Comparison of ENCODE assay signal across 8 cellular contexts in the genomic region with DNA sequence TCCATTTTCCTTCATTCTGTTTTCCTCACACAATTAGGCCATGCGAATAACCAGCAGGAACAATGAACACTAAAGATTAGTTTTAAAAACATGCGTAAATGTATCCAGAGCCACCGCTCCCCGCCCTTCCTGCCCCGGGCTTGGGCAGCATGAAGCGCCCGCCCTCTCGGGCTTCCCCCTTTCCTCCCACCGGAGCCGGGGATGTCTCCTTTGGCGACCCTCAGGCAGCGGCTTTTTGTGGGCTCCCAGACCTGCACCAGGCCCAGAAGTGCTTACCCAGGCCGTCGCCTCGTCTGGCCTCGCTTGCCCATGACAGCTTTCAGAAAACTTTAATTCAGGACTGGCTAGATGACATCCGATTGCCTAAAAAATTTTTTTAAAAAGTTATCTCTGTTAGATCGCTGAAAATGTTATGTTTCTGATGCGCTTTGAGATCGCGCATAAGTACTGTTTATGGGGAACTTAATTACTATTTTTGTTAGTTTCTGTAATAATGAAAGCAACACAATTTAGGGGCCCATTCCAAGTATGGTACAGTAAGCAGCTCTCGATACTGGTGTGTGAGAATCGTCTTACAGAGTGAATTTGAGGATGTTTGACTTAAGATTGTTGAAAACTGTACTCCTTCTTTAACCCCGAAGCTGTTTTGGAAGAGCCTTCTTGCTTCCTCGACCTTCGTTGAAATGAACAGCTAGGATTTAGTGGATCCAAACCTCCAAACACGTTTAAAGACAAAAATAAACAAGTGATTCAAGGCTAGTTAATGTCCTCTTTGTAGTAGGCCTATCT. TPM values are rescaled to one million over a fixed set of nuclear protein-coding genes. Genes with fewer than 3 reads are reported as not detected.
DNase-seq lines count a peak whose midpoint lies in the region; ATAC-seq and TF ChIP-seq lines count a peak whose summit lies in the region.

No MANE protein-coding gene starts in this region.

- no peaks in the 10 kb centered on the region for H4K20me1 ChIP-seq in fibroblast of lung (ENCODE audit: control insufficient read depth, extremely low read depth, insufficient read depth, low read length)

- H3K27me3 ChIP-seq in fibroblast of lung (ENCODE audit: control insufficient read depth, insufficient read depth, low read length): no peaks in the 10 kb centered on the region

- H3K9me3 Mint-ChIP-seq in activated CD4-positive, alpha-beta memory T cell treated with anti-CD3 and anti-CD28 coated beads, Interleukin-2, amount 10 ng/mL, durations not matched to agents 7 days and 5 days: no peaks in the 10 kb centered on the region
- no peaks in the 10 kb centered on the region for H3K9me3 Mint-ChIP-seq in natural killer cell treated with Interleukin-12 subunit alpha and Interleukin-12 subunit beta and Interleukin-15 and Interleukin-18, amount 100 ng/mL, for 72 hours

- peaks cover 48% of the 10 kb centered on the region for H3K79me2 ChIP-seq in fibroblast of lung (ENCODE audit: control insufficient read depth, insufficient read depth, low read length)

- no peaks in the 10 kb centered on the region for H3K9me3 ChIP-seq in fibroblast of lung (ENCODE audit: control insufficient read depth, insufficient read depth, low read depth, low read length)

- peak overlapping the region; percentile 76 to 85 (median 80) for H3K4me3 ChIP-seq in fibroblast of lung (replicated peaks in 1 of 4; ENCODE audit: control extremely low read depth in 1 of 4, insufficient read depth in 1 of 4, low read depth in 3 of 4, low read length in 4 of 4)

- POLR2A ChIA-PET in activated CD4-positive, alpha-beta memory T cell treated with anti-CD3 and anti-CD28 coated beads, Interleukin-2, amount 10 ng/mL, durations not matched to agents 7 days and 5 days (lab: Charles Lee): interaction anchor here (0.9 kb wide), 1 partner anchor 75 kb away, joined by 4 read pairs; no protein-coding TSS in a partner anchor

- H3K4me1 Mint-ChIP-seq in activated CD4-positive, alpha-beta memory T cell treated with anti-CD3 and anti-CD28 coated beads, Interleukin-2, amount 10 ng/mL, durations not matched to agents 7 days and 5 days: peaks cover 24% of the 10 kb centered on the region
- H3K4me1 Mint-ChIP-seq in natural killer cell treated with Interleukin-12 subunit alpha and Interleukin-12 subunit beta and Interleukin-15 and Interleukin-18, amount 100 ng/mL, for 72 hours (ENCODE audit: low read depth in 2 of 2): peaks cover 31 to 32% of the 10 kb centered on the region in 2 donors

- H3K27ac Mint-ChIP-seq in activated CD4-positive, alpha-beta memory T cell treated with anti-CD3 and anti-CD28 coated beads, Interleukin-2, amount 10 ng/mL, durations not matched to agents 7 days and 5 days: peak overlapping the region; percentile 59
- H3K27ac Mint-ChIP-seq in natural killer cell treated with Interleukin-12 subunit alpha and Interleukin-12 subunit beta and Interleukin-15 and Interleukin-18, amount 100 ng/mL, for 72 hours: peak overlapping the region; percentile 89 to 96

- CTCF ChIA-PET in activated CD4-positive, alpha-beta memory T cell treated with anti-CD3 and anti-CD28 coated beads, Interleukin-2, amount 10 ng/mL, durations not matched to agents 7 days and 5 days (lab: Charles Lee): interaction anchor here (0.7 to 1.3 kb wide), 3 partner anchors 58 to 151 kb away, joined by 3 read pairs; no protein-coding TSS in a partner anchor

- peaks cover 2% of the 10 kb centered on the region for H3K36me3 ChIP-seq in fibroblast of lung (ENCODE audit: control insufficient read depth, insufficient read depth, low read length)

- H3K4me3 Mint-ChIP-seq in activated CD4-positive, alpha-beta memory T cell treated with anti-CD3 and anti-CD28 coated beads, Interleukin-2, amount 10 ng/mL, durations not matched to agents 7 days and 5 days: peak overlapping the region; percentile 77
- peak overlapping the region; percentile 88 for H3K4me3 Mint-ChIP-seq in natural killer cell treated with Interleukin-12 subunit alpha and Interleukin-12 subunit beta and Interleukin-15 and Interleukin-18, amount 100 ng/mL, for 72 hours

- ATAC-seq in natural killer cell treated with Interleukin-12 subunit alpha and Interleukin-12 subunit beta and Interleukin-15 and Interleukin-18, amount 100 ng/mL, for 72 hours: peak; percentile 65 to 72

- peak overlapping the region; percentile 54 for H2AFZ ChIP-seq in fibroblast of lung (ENCODE audit: low read length)

- H3K27ac ChIP-seq in fibroblast of lung (ENCODE audit: insufficient read depth, low read length): peak overlapping the region; percentile 97

- no peak for TF ChIP-seq CTCF in fibroblast of lung (conservative IDR thresholded peaks at IDR 0.05 in 1 of 2, IDR thresholded peaks at IDR 0.05 in 1 of 2; ENCODE audit: low read depth in 1 of 2, low read length in 2 of 2)

- peak overlapping the region; percentile 91 for H3K4me2 ChIP-seq in fibroblast of lung (ENCODE audit: extremely low read depth, insufficient read depth, low read length)

- peaks cover 4% of the 10 kb centered on the region for H3K36me3 Mint-ChIP-seq in activated CD4-positive, alpha-beta memory T cell treated with anti-CD3 and anti-CD28 coated beads, Interleukin-2, amount 10 ng/mL, durations not matched to agents 7 days and 5 days (ENCODE audit: low read depth)
- H3K36me3 Mint-ChIP-seq in natural killer cell treated with Interleukin-12 subunit alpha and Interleukin-12 subunit beta and Interleukin-15 and Interleukin-18, amount 100 ng/mL, for 72 hours: peaks cover 5% of the 10 kb centered on the region

- DNase-seq in NCI-H1694 treated with DMSO at 0.1 percent for 48 hours (lab: John Stamatoyannopoulos, UW) (peak; percentile 64), NCI-H1694 (lab: John Stamatoyannopoulos, UW) (no peak), GOT3 (lab: John Stamatoyannopoulos, UW) (peak; percentile 23), M059J (ENCODE audit: low read depth) (peak; percentile 46), fibroblast of lung (ENCODE audit: low read depth in 2 of 2) (peak; percentile 54 to 76), COR-L47 (lab: John Stamatoyannopoulos, UW) (no peak)
- DNase-seq in activated CD4-positive, alpha-beta memory T cell treated with anti-CD3 and anti-CD28 coated beads, Interleukin-2, amount 10 ng/mL, durations not matched to agents 7 days and 5 days: peak; percentile 20
- DNase-seq in natural killer cell treated with Interleukin-12 subunit alpha and Interleukin-12 subunit beta and Interleukin-15 and Interleukin-18, amount 100 ng/mL, for 72 hours (ENCODE audit: low spot score): no peak

- H3K9ac ChIP-seq in fibroblast of lung (ENCODE audit: insufficient read depth, low read length): peak overlapping the region; percentile 95

- H3K27me3 Mint-ChIP-seq in activated CD4-positive, alpha-beta memory T cell treated with anti-CD3 and anti-CD28 coated beads, Interleukin-2, amount 10 ng/mL, durations not matched to agents 7 days and 5 days: peaks cover 35% of the 10 kb centered on the region
- peaks cover 6 to 10% of the 10 kb centered on the region in 2 donors for H3K27me3 Mint-ChIP-seq in natural killer cell treated with Interleukin-12 subunit alpha and Interleukin-12 subunit beta and Interleukin-15 and Interleukin-18, amount 100 ng/mL, for 72 hours

- H3K4me1 ChIP-seq in fibroblast of lung (ENCODE audit: control insufficient read depth, extremely low read depth, insufficient read depth, low read length): peaks cover 20% of the 10 kb centered on the region

RNA-seq across cellular contexts. Expression of gene MAP3K20, which starts 1.1 kb away (rescaled TPM):
- total RNA-seq in M059J (2014; rRNA removed; shearing (Covaris generic)): 11.9 and 23.1 TPM in 2 replicates
- total RNA-seq in activated CD4-positive, alpha-beta memory T cell treated with anti-CD3 and anti-CD28 coated beads, Interleukin-2, amount 10 ng/mL, durations not matched to agents 7 days and 5 days: 10 to 100 TPM; 13.7 to 15.2 TPM
- 120 and 138 TPM in 2 replicates for total RNA-seq in fibroblast of lung
- 59.3 and 105 TPM in 2 replicates for polyA plus RNA-seq in fibroblast of lung
- 37.0 and 69.9 TPM in 2 replicates for polyA plus RNA-seq in fibroblast of lung (2012)
- 11.8 and 28.4 TPM in 2 replicates for polyA minus RNA-seq in fibroblast of lung (ENCODE audit: low replicate concordance)
- total RNA-seq in natural killer cell treated with Interleukin-12 subunit alpha and Interleukin-12 subunit beta and Interleukin-15 and Interleukin-18, amount 100 ng/mL, for 72 hours: 10 to 100 TPM; 30.1 to 76.8 TPM

Comparison
In these comparisons a context has a peak if more than half of its experiments do, and no peak if none do; other contexts are left out.
1. DNase-seq: peak in NCI-H1694 treated with DMSO at 0.1 percent for 48 hours (single experiment), GOT3 (single experiment), M059J (single experiment), activated CD4-positive, alpha-beta memory T cell treated with anti-CD3 and anti-CD28 coated beads, Interleukin-2, amount 10 ng/mL, durations not matched to agents 7 days and 5 days (single experiment) and fibroblast of lung (2 of 2); none in NCI-H1694 (single experiment), natural killer cell treated with Interleukin-12 subunit alpha and Interleukin-12 subunit beta and Interleukin-15 and Interleukin-18, amount 100 ng/mL, for 72 hours (single experiment) and COR-L47 (single experiment).